8 cellular contexts compared by ENCODE assay signal in genomic region chr11:78564037-78564888, GRCh38. TPM values are rescaled to one million over a fixed set of nuclear protein-coding genes. Genes with fewer than 3 reads are reported as not detected.
A peak's percentile ranks its signal among the peaks of the same experiment; 100 is the strongest.
DNase-seq lines count a peak whose midpoint lies in the region; ATAC-seq and TF ChIP-seq lines count a peak whose summit lies in the region.

No MANE protein-coding gene starts in this region.

- no peaks in the 10 kb centered on the region for H3K27me3 Mint-ChIP-seq in Caco-2 (ENCODE audit: insufficient read depth, unreplicated experiment)
- no peaks in the 10 kb centered on the region for H3K27me3 Mint-ChIP-seq in naive thymus-derived CD8-positive, alpha-beta T cell

- POLR2A ChIA-PET in Caco-2 (lab: Charles Lee) = interaction anchor here (0.7 to 1.6 kb wide), 5 partner anchors 11 to 570 kb away, joined by 3 to 6 read pairs (median 3); partner anchors contain the start of genes ALG8, INTS4 and NARS2
- POLR2A ChIA-PET in naive thymus-derived CD8-positive, alpha-beta T cell (lab: Charles Lee) = interaction anchor here (0.5 to 1.5 kb wide), 3 partner anchors 10 to 415 kb away, joined by 3 to 13 read pairs (median 6); partner anchors contain the start of gene NARS2

- H3K4me3 Mint-ChIP-seq in Caco-2 (ENCODE audit: unreplicated experiment) = no peak overlapping the region
- peak overlapping the region in 1 of 10 donors; percentile 26 for H3K4me3 Mint-ChIP-seq in naive thymus-derived CD8-positive, alpha-beta T cell

- no peaks in the 10 kb centered on the region for H3K27me3 ChIP-seq in Caco-2 (replicated peaks; ENCODE audit: control insufficient read depth, insufficient read depth, low read length)

- H3K4me1 ChIP-seq in Caco-2 = peaks cover 46% of the 10 kb centered on the region

- H3K4me3 ChIP-seq in Caco-2 (ENCODE audit: low read depth, low read length) (no peak overlapping the region), epithelial cell of esophagus (ENCODE audit: low read length) (no peak overlapping the region)

- peak in 1 of 2 experiments; percentile 80 for DNase-seq in Caco-2
- DNase-seq in NCI-H1417 (lab: John Stamatoyannopoulos, UW) = peak; percentile 50 to 85 (median 66)
- peak in 3 of 5 experiments; percentile 7 to 83 (median 21) for DNase-seq in T-helper 2 cell
- peak; percentile 69 for DNase-seq in epithelial cell of esophagus (ENCODE audit: low read depth)
- DNase-seq in naive thymus-derived CD8-positive, alpha-beta T cell = peak in 8 of 10 donors; percentile 32 to 66 (median 50)

- peaks cover 18% of the 10 kb centered on the region for H3K36me3 Mint-ChIP-seq in Caco-2 (ENCODE audit: insufficient read depth, unreplicated experiment)
- peaks cover 8 to 69% (median 10%) of the 10 kb centered on the region in 3 donors for H3K36me3 Mint-ChIP-seq in naive thymus-derived CD8-positive, alpha-beta T cell

- peaks cover 24% of the 10 kb centered on the region for H3K4me1 Mint-ChIP-seq in Caco-2 (ENCODE audit: low read depth, unreplicated experiment)
- H3K4me1 Mint-ChIP-seq in naive thymus-derived CD8-positive, alpha-beta T cell = peaks cover 11 to 42% (median 30%) of the 10 kb centered on the region in 4 donors

- TF ChIP-seq CTCF in Caco-2 (IDR thresholded peaks at IDR 0.05; ENCODE audit: insufficient read depth in 1 of 2, low read depth in 1 of 2, low read length in 1 of 2, severe bottlenecking in 1 of 2, unreplicated experiment in 1 of 2) (peak; percentile 81 to 93), epithelial cell of esophagus (IDR thresholded peaks at IDR 0.05; ENCODE audit: insufficient read depth, low read depth, low read length, missing control alignments) (peak; percentile 53)

- no peaks in the 10 kb centered on the region for H3K9me3 Mint-ChIP-seq in Caco-2 (ENCODE audit: unreplicated experiment)
- no peaks in the 10 kb centered on the region for H3K9me3 Mint-ChIP-seq in naive thymus-derived CD8-positive, alpha-beta T cell

- H3K9me3 ChIP-seq in Caco-2 = no peaks in the 10 kb centered on the region

- CTCF ChIA-PET in Caco-2 (lab: Charles Lee) = interaction anchor here (0.6 to 3.0 kb wide), 33 partner anchors 10 to 1018 kb away, joined by 3 to 83 read pairs (median 5); partner anchors contain the start of genes GAB2, INTS4, KCTD21 and NARS2

- no TSS peak for BruUV-seq in Caco-2 (replicated peaks; lab: Mats Ljungman, UMichigan)

- H3K27ac Mint-ChIP-seq in Caco-2 (ENCODE audit: unreplicated experiment) = no peak overlapping the region
- H3K27ac Mint-ChIP-seq in naive thymus-derived CD8-positive, alpha-beta T cell = peak overlapping the region in 3 of 10 donors; percentile 23 to 69 (median 47)

- peak; percentile 52 for ATAC-seq in GM19043 (IDR thresholded peaks at IDR 0.05; ENCODE audit: low read depth, unreplicated experiment)
- ATAC-seq in naive thymus-derived CD8-positive, alpha-beta T cell = peak; percentile 54 to 65
- ATAC-seq in GM18868 (IDR thresholded peaks at IDR 0.05; ENCODE audit: unreplicated experiment) = no peak
- ATAC-seq in HG03521 (IDR thresholded peaks at IDR 0.05; ENCODE audit: unreplicated experiment) = no peak

- H3K36me3 ChIP-seq in Caco-2 (ENCODE audit: control insufficient read depth, insufficient read depth, low read length) = peaks cover 3% of the 10 kb centered on the region; the same call in 1 of the 2 replicates

- intact Hi-C loops in Caco-2 (cut with micrococcal nuclease; ENCODE audit: unreplicated experiment) = loop anchor here (1.0 to 5.0 kb wide), 5 partner anchors 92 to 336 kb away; partner anchors contain the start of gene GAB2

RNA-seq across cellular contexts. Expression of gene NARS2, which starts 10.4 kb away (rescaled TPM):
- 49.3 and 50.9 TPM in 2 replicates for total RNA-seq in Caco-2 (2022)
- 10 to 100 TPM; 16.1 to 17.9 TPM for total RNA-seq in naive thymus-derived CD8-positive, alpha-beta T cell
- polyA plus RNA-seq in naive thymus-derived CD8-positive, alpha-beta T cell = 10 to 100 TPM in 2 of 3 donors, 1 to 10 TPM in 1; 9.8 to 17.0 (median 15.4) TPM

Comparison
In these comparisons a context has a peak if more than half of its experiments do, and no peak if none do; other contexts are left out.
1. ATAC-seq: peak in GM19043 (single experiment) and naive thymus-derived CD8-positive, alpha-beta T cell (2 of 2); none in GM18868 (single experiment) and HG03521 (single experiment).